ENCODE assay signal across 14 cellular contexts in the genomic region with DNA sequence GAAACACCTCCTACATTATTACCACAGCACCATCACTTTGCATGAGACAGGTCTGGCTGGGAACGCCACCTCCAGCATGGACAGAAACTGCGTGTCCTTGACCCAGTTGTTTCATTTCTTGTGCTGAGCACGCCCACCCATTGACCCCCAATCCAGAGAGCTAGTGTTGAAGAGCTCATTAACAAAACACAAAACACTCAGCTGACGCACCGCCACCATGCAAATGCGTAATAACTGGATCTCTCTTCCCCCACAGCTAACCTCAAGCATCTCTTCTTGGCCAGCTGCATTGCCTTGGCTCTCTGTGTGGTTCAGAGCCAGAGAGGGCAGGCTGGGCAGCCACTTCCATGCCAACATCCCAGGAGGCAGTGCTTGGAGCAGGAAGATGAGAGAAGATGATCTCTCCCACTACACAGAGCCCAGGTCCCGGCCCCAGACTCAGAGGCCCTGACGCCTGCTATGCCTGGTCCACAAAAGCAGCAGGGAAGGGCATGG.
DNase-seq lines count a peak whose midpoint lies in the region; ATAC-seq and TF ChIP-seq lines count a peak whose summit lies in the region.
"Had no signal": no experiment of that assay in that cellular context is flagged by ENCODE, and none has a peak within 500 bp of the region (broad histone marks: within the 10 kb centered on the region; RNA-seq: fewer than 3 reads in every experiment).

No MANE protein-coding gene starts in this region.

- no peaks in the 10 kb centered on the region for H3K23me2 ChIP-seq in H9 (ENCODE audit: insufficient read length, low read depth, low read length, poor library complexity, severe bottlenecking)

- peak; percentile 69 for DNase-seq in GM23248
- no peak for DNase-seq in adipocyte (ENCODE audit: low read depth)
- peak; percentile 66 for DNase-seq in Right ventricle myocardium superior
- DNase-seq in putamen (ENCODE audit: low spot score), result peak; percentile 13
- no peak for DNase-seq in activated CD4-positive, alpha-beta memory T cell treated with anti-CD3 and anti-CD28 coated beads, Interleukin-2, amount 10 ng/mL, durations not matched to agents 7 days and 5 days
- DNase-seq in NCI-H82 treated with DMSO at 0.1 percent for 48 hours (lab: John Stamatoyannopoulos, UW; ENCODE audit: unreplicated experiment), result no peak
- no peak for DNase-seq in DMS114 treated with DMSO at 0.1 percent for 48 hours (lab: John Stamatoyannopoulos, UW; ENCODE audit: unreplicated experiment)
- no peak for DNase-seq in H9
- DNase-seq: activated CD4-positive, alpha-beta T cell treated with anti-CD3 and anti-CD28 coated beads, Interleukin-2, amount 50 U/mL, for 1 hour; activated gamma-delta T cell treated with Interleukin-2 at 50 U/mL for 16 hours; stimulated activated CD4-positive, alpha-beta T cell treated with anti-CD3 and anti-CD28 coated beads, Interleukin-2, amount 100 ng/mL, for 24 hours; stimulated activated naive CD4-positive, alpha-beta T cell had no signal

- no peak overlapping the region for H2AK5ac ChIP-seq in H9 (ENCODE audit: insufficient read length, low read length)

- 7% methylated on average over 8 of the region's 8 CpGs for WGBS in GM23248 (ENCODE audit: low coverage in 1 of 2, low lambda C conversion rate in 2 of 2, missing lambda C conversion rate in 2 of 2), 2 experiments
- no CpG with 5 or more reads among the region's 8 CpGs for WGBS in H9 (ENCODE audit: extremely low coverage, insufficient read length, low lambda C conversion rate)

- no peak overlapping the region for H4K8ac ChIP-seq in H9 (replicated peaks; ENCODE audit: insufficient read length, low read depth, low read length)

- H2BK120ac ChIP-seq in H9 (ENCODE audit: low read depth, low read length, poor library complexity, severe bottlenecking), result no peak overlapping the region

- H3K79me2 ChIP-seq in GM23248 (ENCODE audit: insufficient read depth), result no peaks in the 10 kb centered on the region
- H3K79me2 ChIP-seq in H9 (ENCODE audit: insufficient read depth, low read length), result no peaks in the 10 kb centered on the region

- peak; percentile 72 for ATAC-seq in Right ventricle myocardium superior (ENCODE audit: poor library complexity)

- no peak overlapping the region for H3K4me3 Mint-ChIP-seq in activated CD4-positive, alpha-beta memory T cell treated with anti-CD3 and anti-CD28 coated beads, Interleukin-2, amount 10 ng/mL, durations not matched to agents 7 days and 5 days
- H3K4me3 Mint-ChIP-seq in H9, result no peak overlapping the region
- H3K4me3 Mint-ChIP-seq: dendritic cell treated with granulocyte-macrophage colony-stimulating factor and Interleukin-4, amounts not matched to agents 40 ng/mL and 50 ng/mL, for 4 days had no signal

- H3K4me1 Mint-ChIP-seq in activated CD4-positive, alpha-beta memory T cell treated with anti-CD3 and anti-CD28 coated beads, Interleukin-2, amount 10 ng/mL, durations not matched to agents 7 days and 5 days, result no peaks in the 10 kb centered on the region
- peaks cover 16 to 28% of the 10 kb centered on the region in 2 experiments for H3K4me1 Mint-ChIP-seq in H9

- no peaks in the 10 kb centered on the region for H3F3A ChIP-seq in GM23248 (ENCODE audit: insufficient read depth)

- CTCF ChIA-PET in activated CD4-positive, alpha-beta memory T cell treated with anti-CD3 and anti-CD28 coated beads, Interleukin-2, amount 10 ng/mL, durations not matched to agents 7 days and 5 days (lab: Charles Lee), result interaction anchor here (1.0 kb wide), 2 partner anchors 9 kb away, joined by 3 read pairs; no protein-coding TSS in a partner anchor

- H2AFZ ChIP-seq in GM23248, result no peak overlapping the region
- H2AFZ ChIP-seq in H9 (ENCODE audit: low read length), result no peak overlapping the region

- H3K9me3 ChIP-seq in GM23248 (ENCODE audit: low read depth) (no peaks in the 10 kb centered on the region), adipocyte (ENCODE audit: control insufficient read depth, low read length) (no peaks in the 10 kb centered on the region), H9 (ENCODE audit: control insufficient read depth, low read depth, low read length) (no peaks in the 10 kb centered on the region)

- H2BK20ac ChIP-seq in H9 (ENCODE audit: low read depth, low read length, poor library complexity, severe bottlenecking), result no peak overlapping the region

- no peaks in the 10 kb centered on the region for H3K79me1 ChIP-seq in H9 (ENCODE audit: insufficient read depth, low read depth, low read length, poor library complexity, severe bottlenecking)

- no peak for TF ChIP-seq CTCF in H9 (conservative IDR thresholded peaks at IDR 0.05)

- no peak overlapping the region for H3K18ac ChIP-seq in H9 (ENCODE audit: insufficient read length, low read depth, low read length)

- no peak overlapping the region for H3K9ac ChIP-seq in GM23248
- peak overlapping the region; percentile 68 for H3K9ac ChIP-seq in adipocyte (ENCODE audit: low read length)
- no peak overlapping the region for H3K9ac ChIP-seq in H9 (ENCODE audit: extremely low read depth, insufficient read length, low read length)

- H3K4me1 ChIP-seq in GM23248 (ENCODE audit: insufficient read depth) (peaks cover 3% of the 10 kb centered on the region; the same call in 1 of the 2 replicates), adipocyte (ENCODE audit: control insufficient read depth, insufficient read depth, low read length) (peaks cover 82% of the 10 kb centered on the region), H9 (ENCODE audit: insufficient read depth, low read length) (peaks cover 5% of the 10 kb centered on the region; the same call in 1 of the 2 replicates)

- in situ Hi-C loops in GM23248 (cut with MboI), result no loop called here

- H4K5ac ChIP-seq in H9 (ENCODE audit: insufficient read length, low read depth, low read length), result no peak overlapping the region

- H2BK12ac ChIP-seq in H9 (ENCODE audit: insufficient read length, low read depth, low read length), result no peak overlapping the region

- intact Hi-C loops in Right ventricle myocardium superior (cut with DNase I), result no loop called here

- H3K4me3 ChIP-seq in GM23248, result no peak overlapping the region
- H3K4me3 ChIP-seq in adipocyte (ENCODE audit: low read length), result peak overlapping the region; percentile 41

- H2BK5ac ChIP-seq in H9 (ENCODE audit: insufficient read length, low read length), result no peak overlapping the region

- H3K36me3 Mint-ChIP-seq in activated CD4-positive, alpha-beta memory T cell treated with anti-CD3 and anti-CD28 coated beads, Interleukin-2, amount 10 ng/mL, durations not matched to agents 7 days and 5 days (ENCODE audit: low read depth), result no peaks in the 10 kb centered on the region
- no peaks in the 10 kb centered on the region for H3K36me3 Mint-ChIP-seq in H9 (ENCODE audit: insufficient read depth in 1 of 3, low read depth in 3 of 3)

- no peaks in the 10 kb centered on the region for H4K20me1 ChIP-seq in GM23248 (ENCODE audit: insufficient read depth)
- no peaks in the 10 kb centered on the region for H4K20me1 ChIP-seq in H9 (ENCODE audit: control insufficient read depth, insufficient read depth, insufficient read length)

- H3K27ac ChIP-seq in GM23248, result no peak overlapping the region
- no peak overlapping the region for H3K27ac ChIP-seq in H9 (ENCODE audit: insufficient read length, low read depth, low read length)
- H3K27ac ChIP-seq: C4-2B had no signal

- peaks cover 5% of the 10 kb centered on the region for H3K9me3 Mint-ChIP-seq in activated CD4-positive, alpha-beta memory T cell treated with anti-CD3 and anti-CD28 coated beads, Interleukin-2, amount 10 ng/mL, durations not matched to agents 7 days and 5 days
- H3K9me3 Mint-ChIP-seq in H9, result no peaks in the 10 kb centered on the region
- H3K9me3 Mint-ChIP-seq: dendritic cell treated with granulocyte-macrophage colony-stimulating factor and Interleukin-4, amounts not matched to agents 40 ng/mL and 50 ng/mL, for 4 days had no signal

- H3K56ac ChIP-seq in H9 (ENCODE audit: insufficient read length, low read depth, low read length), result no peak overlapping the region

- H4K91ac ChIP-seq in H9 (ENCODE audit: insufficient read length, low read depth, low read length), result no peak overlapping the region

- no peak overlapping the region for H3K4ac ChIP-seq in H9 (ENCODE audit: low read depth, low read length)

- H3K27me3 ChIP-seq in GM23248 (replicated peaks; ENCODE audit: insufficient read depth) (peaks cover 16% of the 10 kb centered on the region; the same call in 1 of the 2 replicates), adipocyte (replicated peaks; ENCODE audit: control insufficient read depth, insufficient read depth, low read length) (no peaks in the 10 kb centered on the region), H9 (ENCODE audit: insufficient read depth, low read length) (no peaks in the 10 kb centered on the region)

- no peak overlapping the region for H3K23ac ChIP-seq in H9 (ENCODE audit: insufficient read length, low read depth, low read length)

- H3K4me2 ChIP-seq in GM23248 (ENCODE audit: unreplicated experiment) (peak overlapping the region; percentile 32), H9 (ENCODE audit: insufficient read depth, insufficient read length, low read length) (no peak overlapping the region)

- POLR2A ChIA-PET in activated CD4-positive, alpha-beta memory T cell treated with anti-CD3 and anti-CD28 coated beads, Interleukin-2, amount 10 ng/mL, durations not matched to agents 7 days and 5 days (lab: Charles Lee), result no interaction called here

- H3T11ph ChIP-seq in H9 (ENCODE audit: low read length), result no peak overlapping the region

- no peaks in the 10 kb centered on the region for H3K9me2 ChIP-seq in GM23248 (ENCODE audit: insufficient read depth)

- H3K36me3 ChIP-seq in GM23248 (ENCODE audit: low read depth), result no peaks in the 10 kb centered on the region
- no peaks in the 10 kb centered on the region for H3K36me3 ChIP-seq in adipocyte (ENCODE audit: control insufficient read depth, insufficient read depth, low read length, severe bottlenecking)

- H3K27me3 Mint-ChIP-seq in activated CD4-positive, alpha-beta memory T cell treated with anti-CD3 and anti-CD28 coated beads, Interleukin-2, amount 10 ng/mL, durations not matched to agents 7 days and 5 days, result peaks cover 5% of the 10 kb centered on the region
- H3K27me3 Mint-ChIP-seq in H9 (ENCODE audit: low read depth), result peaks cover 2% of the 10 kb centered on the region; the same call in 1 of the 2 replicates

- no peak overlapping the region for H2BK15ac ChIP-seq in H9 (ENCODE audit: low read depth, low read length)

- no peak overlapping the region for H3K14ac ChIP-seq in H9 (ENCODE audit: insufficient read depth, low read length)

- H3K27ac Mint-ChIP-seq in activated CD4-positive, alpha-beta memory T cell treated with anti-CD3 and anti-CD28 coated beads, Interleukin-2, amount 10 ng/mL, durations not matched to agents 7 days and 5 days, result no peak overlapping the region
- no peak overlapping the region for H3K27ac Mint-ChIP-seq in H9
- H3K27ac Mint-ChIP-seq: dendritic cell treated with granulocyte-macrophage colony-stimulating factor and Interleukin-4, amounts not matched to agents 40 ng/mL and 50 ng/mL, for 4 days had no signal

Comparison
In these comparisons a context has a peak if more than half of its experiments do, and no peak if none do; other contexts are left out.
1. DNase-seq: peak in GM23248 (single experiment), Right ventricle myocardium superior (single experiment) and putamen (single experiment); none in adipocyte (single experiment), activated CD4-positive, alpha-beta memory T cell treated with anti-CD3 and anti-CD28 coated beads, Interleukin-2, amount 10 ng/mL, durations not matched to agents 7 days and 5 days (single experiment), NCI-H82 treated with DMSO at 0.1 percent for 48 hours (single experiment), DMS114 treated with DMSO at 0.1 percent for 48 hours (single experiment) and H9 (single experiment).